ENCODE assay signal across 20 cellular contexts in genomic region chr3:40841131-40841530, GRCh38.
"Had no signal": no experiment of that assay in that cellular context is flagged by ENCODE, and none has a peak within 500 bp of the region (broad histone marks: within the 10 kb centered on the region; RNA-seq: fewer than 3 reads in every experiment).

No MANE protein-coding gene starts in this region.

- H3K36me3 ChIP-seq: SJCRH30 had no signal

- H3K4me3 ChIP-seq: SJCRH30 had no signal

- DNase-seq: IMR-90; Karpas-422; KG1; MM.1S; NCI-H1092 treated with DMSO at 0.1 percent for 48 hours; NCI-H1436; NCI-H187; NCI-H2029; NCI-H2081 treated with DMSO at 0.1 percent for 48 hours; NCI-H2171; NCI-H226; NCI-H446; NCI-H510A; NCI-H524 treated with DMSO at 0.1 percent for 48 hours; NCI-H69; NCI-H774; NK-92 treated with Interleukin-12 subunit alpha and Interleukin-12 subunit beta, amount 100 ng/mL, for 24 hours; RPMI8226; SHP77 treated with DMSO at 0.1 percent for 48 hours; SJCRH30 had no signal

- H3K9me3 ChIP-seq: SJCRH30 had no signal

- H3K27me3 ChIP-seq: SJCRH30 had no signal

- H3K27ac ChIP-seq: SJCRH30 had no signal
